Comparison of ENCODE assay signal across 8 cellular contexts in the genomic region with DNA sequence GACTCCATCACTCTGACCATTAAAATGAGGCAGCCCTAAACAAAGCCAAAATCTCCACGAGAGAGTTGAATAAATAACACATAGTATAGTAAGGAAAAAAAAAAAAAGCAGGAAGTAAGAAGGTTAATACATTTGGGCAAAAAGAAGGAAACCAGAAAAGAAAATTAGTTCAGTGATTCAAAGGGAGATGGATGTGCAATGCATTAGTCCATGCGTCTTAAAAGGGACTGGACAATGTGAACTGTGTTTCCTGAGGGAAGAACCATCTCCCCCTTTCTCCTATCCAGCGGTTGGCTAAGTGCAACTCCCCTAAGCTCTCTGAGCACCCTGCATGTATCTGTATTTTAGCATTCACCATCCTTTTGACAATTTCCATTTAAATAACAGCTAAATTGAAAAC. TPM values are rescaled to one million over a fixed set of nuclear protein-coding genes. Genes with fewer than 3 reads are reported as not detected.
DNase-seq lines count a peak whose midpoint lies in the region; ATAC-seq and TF ChIP-seq lines count a peak whose summit lies in the region.

No MANE protein-coding gene starts in this region.

- TF ChIP-seq POLR2A in heart left ventricle (IDR thresholded peaks at IDR 0.05) (no peak), uterus (IDR thresholded peaks at IDR 0.05) (no peak)

- WGBS in heart left ventricle, 4 donors, result 27 to 40% (median 30%) methylated on average over 3 of the region's 3 CpGs
- 22 to 28% methylated on average over 3 of the region's 3 CpGs for WGBS in lung, 2 donors

- H3K4me3 ChIP-seq in heart left ventricle, result peak overlapping the region in 10 of 12 donors; percentile 68 to 91 (median 79)
- peak overlapping the region; percentile 48 for H3K4me3 ChIP-seq in lung
- peak overlapping the region; percentile 63 to 79 for H3K4me3 ChIP-seq in uterus

- intact Hi-C loops in heart left ventricle (cut with DNase I) (loop anchor here in 1 of 10 donors (10.0 kb wide), 1 partner anchor 1121 kb away; a partner anchor contains a TSS), cardiac septum (cut with DNase I) (no loop called here), uterus (cut with DNase I; ENCODE audit: low total_unique reads) (no loop called here)

- ATAC-seq in heart left ventricle, result no peak
- no peak for ATAC-seq in lung (ENCODE audit: insufficient read depth, low FRiP score)
- no peak for ATAC-seq in GM18868 (IDR thresholded peaks at IDR 0.05; ENCODE audit: unreplicated experiment)

- peaks cover 0 to 38% (median 30%) of the 10 kb centered on the region in 12 donors for H3K4me1 ChIP-seq in heart left ventricle
- H3K4me1 ChIP-seq in lung (ENCODE audit: control insufficient read depth in 2 of 2, insufficient read depth in 2 of 2, low read length in 2 of 2), result peaks cover 0 to 12% of the 10 kb centered on the region in 2 donors
- peaks cover 9% of the 10 kb centered on the region in 2 donors for H3K4me1 ChIP-seq in uterus

- TF ChIP-seq CTCF in heart left ventricle (IDR thresholded peaks at IDR 0.05), result no peak
- TF ChIP-seq CTCF in lung (IDR thresholded peaks at IDR 0.05; ENCODE audit: control extremely low read depth, extremely low read depth), result no peak
- TF ChIP-seq CTCF in uterus (IDR thresholded peaks at IDR 0.05), result no peak

- H3K27me3 ChIP-seq in heart left ventricle, result no peaks in the 10 kb centered on the region
- no peaks in the 10 kb centered on the region for H3K27me3 ChIP-seq in lung (ENCODE audit: control insufficient read depth, insufficient read depth)
- H3K27me3 ChIP-seq in uterus, result no peaks in the 10 kb centered on the region

- peak overlapping the region in 5 of 12 donors; percentile 92 to 95 (median 95) for H3K27ac ChIP-seq in heart left ventricle
- no peak overlapping the region for H3K27ac ChIP-seq in lung (ENCODE audit: low read depth in 1 of 2, low read length in 1 of 2)
- H3K27ac ChIP-seq in uterus, result peak overlapping the region; percentile 86 to 88

- H3K36me3 ChIP-seq in heart left ventricle (peaks cover 0 to 50% (median 43%) of the 10 kb centered on the region in 9 donors), lung (ENCODE audit: control insufficient read depth in 2 of 2, insufficient read depth in 2 of 2, low read length in 2 of 2) (peaks cover 8 to 20% of the 10 kb centered on the region in 2 donors), uterus (no peaks in the 10 kb centered on the region)

- DNase-seq in heart left ventricle (no peak), cardiac septum (ENCODE audit: low spot score) (no peak), amniotic epithelial cell (ENCODE audit: low read depth) (peak; percentile 20), lung (ENCODE audit: low spot score) (no peak), uterus (no peak), GF-D8 (lab: John Stamatoyannopoulos, UW) (no peak)
- DNase-seq in activated CD4-positive, alpha-beta T cell treated with anti-CD3 and anti-CD28 coated beads, Interleukin-2, amount 50 U/mL, for 4 hours, result no peak

- no peaks in the 10 kb centered on the region for H3K9me3 ChIP-seq in heart left ventricle
- no peaks in the 10 kb centered on the region for H3K9me3 ChIP-seq in lung (ENCODE audit: control insufficient read depth in 2 of 2, insufficient read depth in 1 of 2, low read length in 1 of 2)
- H3K9me3 ChIP-seq in uterus, result no peaks in the 10 kb centered on the region

RNA-seq across cellular contexts. Expression of a gene that starts 1.4 kb away (rescaled TPM):
- total RNA-seq in heart left ventricle (10 to 100 TPM; 10.3 to 14.9 (median 11.4) TPM), cardiac septum (9.6 TPM), lung (10 to 100 TPM; 15.6 to 60.6 TPM), uterus (10 to 100 TPM; 29.4 to 99.9 (median 45.8) TPM)
- polyA plus RNA-seq in heart left ventricle (1 to 10 TPM; 6.2 to 8.6 TPM), lung (10 to 100 TPM; 12.6 to 27.3 TPM)

RNA-seq across cellular contexts. Expression of a gene that starts 1.5 kb away (rescaled TPM):
- total RNA-seq in heart left ventricle, result 10 to 100 TPM in 5 of 9 donors, 1 to 10 TPM in 4; 6.7 to 12.5 (median 10.2) TPM
- 1 to 10 TPM; 2.3 to 7.7 TPM for polyA plus RNA-seq in heart left ventricle
- total RNA-seq in cardiac septum, result 11.6 TPM
- 10 to 100 TPM; 18.5 to 22.1 TPM for total RNA-seq in lung
- 1 to 10 TPM; 4.4 to 6.1 TPM for polyA plus RNA-seq in lung
- total RNA-seq in uterus, result 10 to 100 TPM in 2 of 4 donors, 1 to 10 TPM in 2; 6.9 to 54.5 (median 13.7) TPM

Comparison
In these comparisons a context has a peak if more than half of its experiments do, and no peak if none do; other contexts are left out.
1. H3K27ac ChIP-seq: peak in uterus (2 of 2); none in lung (0 of 2).
2. Peak in every context shown above with its lines, with median percentiles within 50 percentile points of each other: H3K4me3 ChIP-seq.